1 cellular context compared by ENCODE assay signal in genomic region chr5:179825655-179826182, GRCh38.
TF ChIP-seq lines count a peak whose summit lies in the region.

No MANE protein-coding gene starts in this region.

TF ChIP-seq in HepG2, 621 proteins besides CTCF, POLR2A, EP300 and RAD21 (continued from another document and continues in another):
- TF ChIP-seq YY1 (IDR thresholded peaks at IDR 0.05; ENCODE audit: insufficient read depth, insufficient replicate concordance, low read depth, low read length) (peak; percentile 44), PAF1 (CRISPR knock-in tag; IDR thresholded peaks at IDR 0.05) (no peak), CHD2 (IDR thresholded peaks at IDR 0.05; ENCODE audit: low read depth, low read length) (no peak), ZNF12 (CRISPR knock-in tag; IDR thresholded peaks at IDR 0.05) (no peak), ZNF605 (CRISPR knock-in tag; IDR thresholded peaks at IDR 0.05) (no peak), ZNF766 (CRISPR knock-in tag; IDR thresholded peaks at IDR 0.05; ENCODE audit: borderline replicate concordance) (no peak), ZNF432 (CRISPR knock-in tag; IDR thresholded peaks at IDR 0.05; ENCODE audit: borderline replicate concordance) (no peak), CCDC6 (CRISPR knock-in tag; IDR thresholded peaks at IDR 0.05) (peak; percentile 19; the same call in 1 of the 2 replicates), HNRNPLL (IDR thresholded peaks at IDR 0.05; ENCODE audit: low read depth, low read length, poor library complexity, severe bottlenecking) (no peak), NFYB (CRISPR knock-in tag; IDR thresholded peaks at IDR 0.05) (no peak), TP53 (CRISPR knock-in tag; conservative IDR thresholded peaks at IDR 0.05) (no peak), MBD4 (IDR thresholded peaks at IDR 0.05; ENCODE audit: borderline replicate concordance, low read length) (no peak), SRSF1 (optimal IDR thresholded peaks at IDR 0.05; ENCODE audit: low read depth, low read length) (no peak), ZKSCAN5 (CRISPR knock-in tag; IDR thresholded peaks at IDR 0.05) (no peak), CHCHD3 (CRISPR knock-in tag; IDR thresholded peaks at IDR 0.05) (no peak), TIGD3 (CRISPR knock-in tag; IDR thresholded peaks at IDR 0.05; ENCODE audit: borderline replicate concordance) (no peak), ZIK1 (CRISPR knock-in tag; IDR thresholded peaks at IDR 0.05; ENCODE audit: borderline replicate concordance, low read depth) (no peak), PHF20 (CRISPR knock-in tag; IDR thresholded peaks at IDR 0.05) (no peak), POGZ (CRISPR knock-in tag; IDR thresholded peaks at IDR 0.05) (no peak), ZNF784 (CRISPR knock-in tag; IDR thresholded peaks at IDR 0.05; ENCODE audit: borderline replicate concordance) (0 out of 2 replicates have a peak, but pooled peaks have one; percentile 29), DNMT1 (CRISPR knock-in tag; IDR thresholded peaks at IDR 0.05) (no peak), NFKBIZ (CRISPR knock-in tag; IDR thresholded peaks at IDR 0.05) (no peak), SRF (IDR thresholded peaks at IDR 0.05; ENCODE audit: low read depth, low read length) (no peak), ZNF451 (CRISPR knock-in tag; IDR thresholded peaks at IDR 0.05) (no peak), ZNF468 (CRISPR knock-in tag; IDR thresholded peaks at IDR 0.05) (no peak), FOXA1 (IDR thresholded peaks at IDR 0.05) (no peak), FOXA1 (CRISPR knock-in tag; IDR thresholded peaks at IDR 0.05) (peak; percentile 53; the same call in 1 of the 2 replicates), THYN1 (CRISPR knock-in tag; IDR thresholded peaks at IDR 0.05; ENCODE audit: borderline replicate concordance, low read depth) (no peak), ZNF75D (CRISPR knock-in tag; IDR thresholded peaks at IDR 0.05; ENCODE audit: borderline replicate concordance) (no peak), ZNF281 (CRISPR knock-in tag; IDR thresholded peaks at IDR 0.05; ENCODE audit: borderline replicate concordance) (no peak), ELK4 (CRISPR knock-in tag; IDR thresholded peaks at IDR 0.05; ENCODE audit: borderline replicate concordance) (no peak), ZNF572 (CRISPR knock-in tag; IDR thresholded peaks at IDR 0.05) (no peak), HNRNPL (IDR thresholded peaks at IDR 0.05; ENCODE audit: low read depth, low read length) (no peak), ZNF883 (CRISPR knock-in tag; IDR thresholded peaks at IDR 0.05; ENCODE audit: not compliant biosample characterization) (peak; percentile 46), ZNF720 (CRISPR knock-in tag; IDR thresholded peaks at IDR 0.05) (no peak), KLF12 (CRISPR knock-in tag; IDR thresholded peaks at IDR 0.05; ENCODE audit: borderline replicate concordance) (no peak), PBX3 (CRISPR knock-in tag; IDR thresholded peaks at IDR 0.05; ENCODE audit: borderline replicate concordance) (no peak), ZFY (CRISPR knock-in tag; IDR thresholded peaks at IDR 0.05) (no peak), JUNB (CRISPR knock-in tag; IDR thresholded peaks at IDR 0.05; ENCODE audit: borderline replicate concordance) (no peak), KMT2A (CRISPR knock-in tag; IDR thresholded peaks at IDR 0.05) (no peak), RXRB (CRISPR knock-in tag; IDR thresholded peaks at IDR 0.05; ENCODE audit: borderline replicate concordance) (no peak), ZNF207 (IDR thresholded peaks at IDR 0.05; ENCODE audit: borderline replicate concordance) (no peak), POLR2AphosphoS5 (IDR thresholded peaks at IDR 0.05; ENCODE audit: low read depth, low read length) (no peak), JUN (CRISPR knock-in tag; IDR thresholded peaks at IDR 0.05) (no peak), HMGA1 (CRISPR knock-in tag; conservative IDR thresholded peaks at IDR 0.05) (no peak), ZNF891 (CRISPR knock-in tag; IDR thresholded peaks at IDR 0.05) (no peak), ZNF703 (CRISPR knock-in tag; IDR thresholded peaks at IDR 0.05; ENCODE audit: borderline replicate concordance) (no peak), ZNF30 (CRISPR knock-in tag; IDR thresholded peaks at IDR 0.05) (no peak), ZNF598 (CRISPR knock-in tag; IDR thresholded peaks at IDR 0.05; ENCODE audit: borderline replicate concordance) (peak; percentile 28; the same call in 1 of the 2 replicates), MTA3 (CRISPR knock-in tag; IDR thresholded peaks at IDR 0.05) (no peak), ZFP36 (IDR thresholded peaks at IDR 0.05; ENCODE audit: borderline replicate concordance, low read depth, low read length, partially characterized antibody) (no peak), ZNF567 (CRISPR knock-in tag; IDR thresholded peaks at IDR 0.05; ENCODE audit: borderline replicate concordance) (no peak), ZNF672 (CRISPR knock-in tag; IDR thresholded peaks at IDR 0.05) (no peak), ARNTL (CRISPR knock-in tag; IDR thresholded peaks at IDR 0.05) (no peak), ZNF441 (CRISPR knock-in tag; IDR thresholded peaks at IDR 0.05; ENCODE audit: borderline replicate concordance) (no peak), ZNF224 (CRISPR knock-in tag; IDR thresholded peaks at IDR 0.05) (no peak), ZNF619 (CRISPR knock-in tag; IDR thresholded peaks at IDR 0.05) (no peak), AKAP8 (CRISPR knock-in tag; IDR thresholded peaks at IDR 0.05) (no peak), ZBTB1 (CRISPR knock-in tag; IDR thresholded peaks at IDR 0.05; ENCODE audit: borderline replicate concordance) (no peak), PITX1 (CRISPR knock-in tag; IDR thresholded peaks at IDR 0.05) (no peak)
- TF ChIP-seq, protein P1, sequence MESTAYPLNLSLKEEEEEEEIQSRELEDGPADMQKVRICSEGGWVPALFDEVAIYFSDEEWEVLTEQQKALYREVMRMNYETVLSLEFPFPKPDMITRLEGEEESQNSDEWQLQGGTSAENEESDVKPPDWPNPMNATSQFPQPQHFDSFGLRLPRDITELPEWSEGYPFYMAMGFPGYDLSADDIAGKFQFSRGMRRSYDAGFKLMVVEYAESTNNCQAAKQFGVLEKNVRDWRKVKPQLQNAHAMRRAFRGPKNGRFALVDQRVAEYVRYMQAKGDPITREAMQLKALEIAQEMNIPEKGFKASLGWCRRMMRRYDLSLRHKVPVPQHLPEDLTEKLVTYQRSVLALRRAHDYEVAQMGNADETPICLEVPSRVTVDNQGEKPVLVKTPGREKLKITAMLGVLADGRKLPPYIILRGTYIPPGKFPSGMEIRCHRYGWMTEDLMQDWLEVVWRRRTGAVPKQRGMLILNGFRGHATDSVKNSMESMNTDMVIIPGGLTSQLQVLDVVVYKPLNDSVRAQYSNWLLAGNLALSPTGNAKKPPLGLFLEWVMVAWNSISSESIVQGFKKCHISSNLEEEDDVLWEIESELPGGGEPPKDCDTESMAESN (CRISPR knock-in tag; conservative IDR thresholded peaks at IDR 0.05), result no peak
- TF ChIP-seq, protein P2, sequence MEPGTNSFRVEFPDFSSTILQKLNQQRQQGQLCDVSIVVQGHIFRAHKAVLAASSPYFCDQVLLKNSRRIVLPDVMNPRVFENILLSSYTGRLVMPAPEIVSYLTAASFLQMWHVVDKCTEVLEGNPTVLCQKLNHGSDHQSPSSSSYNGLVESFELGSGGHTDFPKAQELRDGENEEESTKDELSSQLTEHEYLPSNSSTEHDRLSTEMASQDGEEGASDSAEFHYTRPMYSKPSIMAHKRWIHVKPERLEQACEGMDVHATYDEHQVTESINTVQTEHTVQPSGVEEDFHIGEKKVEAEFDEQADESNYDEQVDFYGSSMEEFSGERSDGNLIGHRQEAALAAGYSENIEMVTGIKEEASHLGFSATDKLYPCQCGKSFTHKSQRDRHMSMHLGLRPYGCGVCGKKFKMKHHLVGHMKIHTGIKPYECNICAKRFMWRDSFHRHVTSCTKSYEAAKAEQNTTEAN (CRISPR knock-in tag; conservative IDR thresholded peaks at IDR 0.05), result no peak
- TF ChIP-seq, protein P3, sequence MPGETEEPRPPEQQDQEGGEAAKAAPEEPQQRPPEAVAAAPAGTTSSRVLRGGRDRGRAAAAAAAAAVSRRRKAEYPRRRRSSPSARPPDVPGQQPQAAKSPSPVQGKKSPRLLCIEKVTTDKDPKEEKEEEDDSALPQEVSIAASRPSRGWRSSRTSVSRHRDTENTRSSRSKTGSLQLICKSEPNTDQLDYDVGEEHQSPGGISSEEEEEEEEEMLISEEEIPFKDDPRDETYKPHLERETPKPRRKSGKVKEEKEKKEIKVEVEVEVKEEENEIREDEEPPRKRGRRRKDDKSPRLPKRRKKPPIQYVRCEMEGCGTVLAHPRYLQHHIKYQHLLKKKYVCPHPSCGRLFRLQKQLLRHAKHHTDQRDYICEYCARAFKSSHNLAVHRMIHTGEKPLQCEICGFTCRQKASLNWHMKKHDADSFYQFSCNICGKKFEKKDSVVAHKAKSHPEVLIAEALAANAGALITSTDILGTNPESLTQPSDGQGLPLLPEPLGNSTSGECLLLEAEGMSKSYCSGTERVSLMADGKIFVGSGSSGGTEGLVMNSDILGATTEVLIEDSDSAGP (CRISPR knock-in tag; IDR thresholded peaks at IDR 0.05; ENCODE audit: borderline replicate concordance), result no peak
- TF ChIP-seq, protein P4, sequence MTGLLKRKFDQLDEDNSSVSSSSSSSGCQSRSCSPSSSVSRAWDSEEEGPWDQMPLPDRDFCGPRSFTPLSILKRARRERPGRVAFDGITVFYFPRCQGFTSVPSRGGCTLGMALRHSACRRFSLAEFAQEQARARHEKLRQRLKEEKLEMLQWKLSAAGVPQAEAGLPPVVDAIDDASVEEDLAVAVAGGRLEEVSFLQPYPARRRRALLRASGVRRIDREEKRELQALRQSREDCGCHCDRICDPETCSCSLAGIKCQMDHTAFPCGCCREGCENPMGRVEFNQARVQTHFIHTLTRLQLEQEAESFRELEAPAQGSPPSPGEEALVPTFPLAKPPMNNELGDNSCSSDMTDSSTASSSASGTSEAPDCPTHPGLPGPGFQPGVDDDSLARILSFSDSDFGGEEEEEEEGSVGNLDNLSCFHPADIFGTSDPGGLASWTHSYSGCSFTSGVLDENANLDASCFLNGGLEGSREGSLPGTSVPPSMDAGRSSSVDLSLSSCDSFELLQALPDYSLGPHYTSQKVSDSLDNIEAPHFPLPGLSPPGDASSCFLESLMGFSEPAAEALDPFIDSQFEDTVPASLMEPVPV (CRISPR knock-in tag; IDR thresholded peaks at IDR 0.05), result no peak
